Comparison of ENCODE assay signal across 1 cellular context in genomic region chr17:46080118-46081017, GRCh38.
TF ChIP-seq lines count a peak whose summit lies in the region.

No MANE protein-coding gene starts in this region.

TF ChIP-seq in IMR-90, 13 proteins besides CTCF, POLR2A, EP300 and RAD21:
- TF ChIP-seq USF2 (IDR thresholded peaks at IDR 0.05; ENCODE audit: low read depth, low read length), result no peak
- no peak for TF ChIP-seq MAFK (IDR thresholded peaks at IDR 0.05; ENCODE audit: low read depth, low read length)
- peak; percentile 72 for TF ChIP-seq CEBPB (IDR thresholded peaks at IDR 0.05; ENCODE audit: low read depth, low read length)
